ENCODE assay signal across 13 cellular contexts in genomic region chr3:186980989-186981388, GRCh38.
"Had no signal": no experiment of that assay in that cellular context is flagged by ENCODE, and none has a peak within 500 bp of the region (broad histone marks: within the 10 kb centered on the region; RNA-seq: fewer than 3 reads in every experiment).

No MANE protein-coding gene starts in this region.

- H3K27ac Mint-ChIP-seq: activated T-helper 2 cell treated with anti-CD3 and anti-CD28 coated beads, Interferon-gamma antibody, Interleukin-2, Interleukin-4, amounts not matched to agents 10 μg/mL and 5 μg/mL and 100 μg/mL, durations not matched to agents 14 hours and 24 hours and 36 hours had no signal

- ATAC-seq: lower lobe of right lung, pancreas had no signal

- H3K9me3 Mint-ChIP-seq: activated T-helper 2 cell treated with anti-CD3 and anti-CD28 coated beads, Interferon-gamma antibody, Interleukin-2, Interleukin-4, amounts not matched to agents 10 μg/mL and 5 μg/mL and 100 μg/mL, durations not matched to agents 14 hours and 24 hours and 36 hours had no signal

- H3K9me3 ChIP-seq: lower lobe of right lung, pancreas, sigmoid colon, SK-N-SH, spleen, tibial artery had no signal

- H3K4me3 ChIP-seq: lower lobe of right lung, pancreas, sigmoid colon, spleen, tibial artery had no signal

- H3K4me1 ChIP-seq: lower lobe of right lung had no signal

- H3K27me3 ChIP-seq: pancreas, sigmoid colon, spleen, tibial artery had no signal

- H3K4me2 ChIP-seq: SK-N-SH had no signal

- DNase-seq: activated CD4-positive, alpha-beta T cell treated with anti-CD3 and anti-CD28 coated beads for 48 hours; activated CD8-positive, alpha-beta memory T cell treated with anti-CD3 and anti-CD28 coated beads for 24 hours; activated naive CD4-positive, alpha-beta T cell treated with anti-CD3 and anti-CD28 coated beads, Interleukin-2, amount 50 U/mL, for 16 hours; foreskin melanocyte; kidney glomerular epithelial cell; lower lobe of right lung; midbrain; pancreas; sigmoid colon; SK-N-SH; spleen; tibial artery had no signal

- H3K27ac ChIP-seq: lower lobe of right lung, pancreas, sigmoid colon, tibial artery had no signal

- H3K9ac ChIP-seq: SK-N-SH had no signal
